11 cellular contexts compared by ENCODE assay signal in the genomic region with DNA sequence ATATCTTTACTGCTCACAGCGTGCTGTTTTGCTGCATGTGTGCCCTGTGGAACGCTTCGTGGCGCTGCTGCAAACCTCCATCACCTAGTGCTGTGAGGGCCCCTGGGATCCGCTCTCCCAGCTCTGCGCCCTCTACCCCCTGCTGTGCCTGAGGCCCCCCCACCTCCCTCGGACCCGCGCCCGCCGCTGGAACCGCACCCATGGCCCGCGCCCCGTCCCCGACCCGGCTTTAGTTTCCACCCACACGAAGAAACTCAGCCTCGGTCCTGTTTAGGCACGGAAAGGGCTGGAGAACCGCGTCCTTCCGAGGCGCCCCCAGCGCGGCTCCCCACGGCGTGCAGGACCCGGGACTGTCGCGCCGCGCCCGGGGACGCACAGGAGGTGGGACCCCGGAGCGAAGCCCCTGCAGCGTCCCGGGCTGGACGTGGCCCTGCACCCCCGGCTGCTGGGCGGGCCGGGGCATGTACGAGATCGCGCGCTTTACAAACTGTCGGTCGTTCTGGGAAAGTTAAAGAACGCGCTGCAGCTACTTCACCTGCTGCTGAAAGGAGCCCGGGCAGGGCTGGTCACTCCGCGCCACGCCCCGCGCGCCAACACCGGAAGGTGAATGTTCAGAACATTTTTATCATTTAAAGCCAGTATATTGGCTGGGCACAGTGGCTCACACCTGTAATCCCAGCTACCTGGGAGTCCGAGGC. TPM values are rescaled to one million over a fixed set of nuclear protein-coding genes. Genes with fewer than 3 reads are reported as not detected.
DNase-seq lines count a peak whose midpoint lies in the region; ATAC-seq and TF ChIP-seq lines count a peak whose summit lies in the region.
"Had no signal": no experiment of that assay in that cellular context is flagged by ENCODE, and none has a peak within 500 bp of the region (broad histone marks: within the 10 kb centered on the region; RNA-seq: fewer than 3 reads in every experiment).

No MANE protein-coding gene starts in this region.

- H3K4me3 Mint-ChIP-seq in activated CD4-positive, alpha-beta memory T cell treated with anti-CD3 and anti-CD28 coated beads, Interleukin-2, amount 10 ng/mL, durations not matched to agents 7 days and 5 days = peak overlapping the region; percentile 30
- H3K4me3 Mint-ChIP-seq in activated CD4-positive, alpha-beta memory T cell treated with anti-CD3 and anti-CD28 coated beads for 36 hours = no peak overlapping the region
- H3K4me3 Mint-ChIP-seq: CD8-positive, alpha-beta memory T cell; neural crest cell had no signal

- intact Hi-C loops in activated CD4-positive, alpha-beta memory T cell treated with anti-CD3 and anti-CD28 coated beads for 36 hours (cut with micrococcal nuclease) = no loop called here
- intact Hi-C loops in thyroid gland (cut with DNase I) = no loop called here

- H3K9me3 ChIP-seq in iPS-18c (ENCODE audit: control insufficient read depth, insufficient read depth, low read length) (no peaks in the 10 kb centered on the region), thyroid gland (no peaks in the 10 kb centered on the region)

- peaks cover 2% of the 10 kb centered on the region for H3K36me3 Mint-ChIP-seq in activated CD4-positive, alpha-beta memory T cell treated with anti-CD3 and anti-CD28 coated beads, Interleukin-2, amount 10 ng/mL, durations not matched to agents 7 days and 5 days (ENCODE audit: low read depth)
- H3K36me3 Mint-ChIP-seq in activated CD4-positive, alpha-beta memory T cell treated with anti-CD3 and anti-CD28 coated beads for 36 hours = peaks cover 3% of the 10 kb centered on the region

- H3K27me3 Mint-ChIP-seq in activated CD4-positive, alpha-beta memory T cell treated with anti-CD3 and anti-CD28 coated beads, Interleukin-2, amount 10 ng/mL, durations not matched to agents 7 days and 5 days = peaks cover 13% of the 10 kb centered on the region
- H3K27me3 Mint-ChIP-seq in activated CD4-positive, alpha-beta memory T cell treated with anti-CD3 and anti-CD28 coated beads for 36 hours = peaks cover 17% of the 10 kb centered on the region

- peaks cover 0 to 5% of the 10 kb centered on the region in 2 donors for H3K36me3 ChIP-seq in thyroid gland

- CTCF ChIA-PET in activated CD4-positive, alpha-beta memory T cell treated with anti-CD3 and anti-CD28 coated beads, Interleukin-2, amount 10 ng/mL, durations not matched to agents 7 days and 5 days (lab: Charles Lee) = no interaction called here
- CTCF ChIA-PET in activated CD4-positive, alpha-beta memory T cell treated with anti-CD3 and anti-CD28 coated beads for 36 hours (lab: Charles Lee) = no interaction called here

- peaks cover 2% of the 10 kb centered on the region for H3K4me1 Mint-ChIP-seq in activated CD4-positive, alpha-beta memory T cell treated with anti-CD3 and anti-CD28 coated beads, Interleukin-2, amount 10 ng/mL, durations not matched to agents 7 days and 5 days
- H3K4me1 Mint-ChIP-seq in activated CD4-positive, alpha-beta memory T cell treated with anti-CD3 and anti-CD28 coated beads for 36 hours (ENCODE audit: low read depth) = peaks cover 2% of the 10 kb centered on the region
- H3K4me1 Mint-ChIP-seq: neural crest cell had no signal

- no peaks in the 10 kb centered on the region for H3K27me3 ChIP-seq in thyroid gland

- TF ChIP-seq CTCF in astrocyte of the spinal cord (IDR thresholded peaks at IDR 0.05; ENCODE audit: low read depth, low read length) = peak; percentile 26
- no peak for TF ChIP-seq CTCF in thyroid gland (IDR thresholded peaks at IDR 0.05)

- POLR2A ChIA-PET in activated CD4-positive, alpha-beta memory T cell treated with anti-CD3 and anti-CD28 coated beads, Interleukin-2, amount 10 ng/mL, durations not matched to agents 7 days and 5 days (lab: Charles Lee) = no interaction called here
- POLR2A ChIA-PET in activated CD4-positive, alpha-beta memory T cell treated with anti-CD3 and anti-CD28 coated beads for 36 hours (lab: Charles Lee) = no interaction called here

- H3K27ac ChIP-seq in thyroid gland = no peak overlapping the region

- H3K4me3 ChIP-seq in astrocyte of the spinal cord (ENCODE audit: low read depth, low read length) = peak overlapping the region; percentile 24
- H3K4me3 ChIP-seq in iPS-18c (ENCODE audit: insufficient read depth, low read depth, low read length) = peak overlapping the region; percentile 34
- H3K4me3 ChIP-seq in thyroid gland (replicated peaks in 1 of 3) = peak overlapping the region in 1 of 3 donors; percentile 24

- H3K9me3 Mint-ChIP-seq in activated CD4-positive, alpha-beta memory T cell treated with anti-CD3 and anti-CD28 coated beads, Interleukin-2, amount 10 ng/mL, durations not matched to agents 7 days and 5 days = no peaks in the 10 kb centered on the region
- H3K9me3 Mint-ChIP-seq in activated CD4-positive, alpha-beta memory T cell treated with anti-CD3 and anti-CD28 coated beads for 36 hours = no peaks in the 10 kb centered on the region
- H3K9me3 Mint-ChIP-seq: CD8-positive, alpha-beta memory T cell; neural crest cell had no signal

- in situ Hi-C loops in astrocyte of the spinal cord (cut with HindIII; ENCODE audit: low sequenced_read_pairs) = no loop called here

- no peak for ATAC-seq in HG03280 (IDR thresholded peaks at IDR 0.05; ENCODE audit: unreplicated experiment)

- TF ChIP-seq POLR2A in thyroid gland (IDR thresholded peaks at IDR 0.05) = no peak

- DNase-seq in activated CD4-positive, alpha-beta memory T cell treated with anti-CD3 and anti-CD28 coated beads, Interleukin-2, amount 10 ng/mL, durations not matched to agents 7 days and 5 days = no peak
- DNase-seq in activated CD4-positive, alpha-beta memory T cell treated with anti-CD3 and anti-CD28 coated beads for 36 hours = no peak
- DNase-seq in astrocyte of the spinal cord (ENCODE audit: low read depth, low spot score) (peak; percentile 15), thyroid gland (peak; percentile 15 to 38)
- no peak for DNase-seq in stimulated activated CD4-positive, alpha-beta T cell treated with anti-CD3 and anti-CD28 coated beads, Interleukin-12 subunit alpha, Interleukin-12 subunit beta, amount 100 ng/mL, for 4 hours
- no peak for DNase-seq in stimulated activated CD4-positive, alpha-beta T cell treated with anti-CD3 and anti-CD28 coated beads, Interleukin-2, amount 100 ng/mL, for 24 hours
- DNase-seq: CD8-positive, alpha-beta memory T cell; NCI-H2081 treated with DMSO at 0.1 percent for 48 hours had no signal

- H3K4me1 ChIP-seq in thyroid gland = peaks cover 4 to 9% of the 10 kb centered on the region in 2 donors

- WGBS in thyroid gland, 2 donors = 3 to 4% methylated on average over 21 to 36 of the region's 60 CpGs

- no peak overlapping the region for H3K27ac Mint-ChIP-seq in activated CD4-positive, alpha-beta memory T cell treated with anti-CD3 and anti-CD28 coated beads, Interleukin-2, amount 10 ng/mL, durations not matched to agents 7 days and 5 days
- no peak overlapping the region for H3K27ac Mint-ChIP-seq in activated CD4-positive, alpha-beta memory T cell treated with anti-CD3 and anti-CD28 coated beads for 36 hours

RNA-seq across cellular contexts. Expression of a gene that starts 54.3 kb away (rescaled TPM):
- 10 to 100 TPM; 14.3 to 14.6 TPM for total RNA-seq in activated CD4-positive, alpha-beta memory T cell treated with anti-CD3 and anti-CD28 coated beads, Interleukin-2, amount 10 ng/mL, durations not matched to agents 7 days and 5 days
- total RNA-seq in activated CD4-positive, alpha-beta memory T cell treated with anti-CD3 and anti-CD28 coated beads for 36 hours = 10 to 100 TPM; 25.5 to 25.9 TPM
- total RNA-seq in thyroid gland = 10 to 100 TPM; 12.6 to 19.1 (median 15.8) TPM

Comparison
In these comparisons a context has a peak if more than half of its experiments do, and no peak if none do; other contexts are left out.
1. DNase-seq: peak in astrocyte of the spinal cord (single experiment) and thyroid gland (2 of 2); none in activated CD4-positive, alpha-beta memory T cell treated with anti-CD3 and anti-CD28 coated beads, Interleukin-2, amount 10 ng/mL, durations not matched to agents 7 days and 5 days (single experiment), activated CD4-positive, alpha-beta memory T cell treated with anti-CD3 and anti-CD28 coated beads for 36 hours (single experiment), stimulated activated CD4-positive, alpha-beta T cell treated with anti-CD3 and anti-CD28 coated beads, Interleukin-12 subunit alpha, Interleukin-12 subunit beta, amount 100 ng/mL, for 4 hours (single experiment) and stimulated activated CD4-positive, alpha-beta T cell treated with anti-CD3 and anti-CD28 coated beads, Interleukin-2, amount 100 ng/mL, for 24 hours (0 of 2).